Comparison of ENCODE assay signal across 1 cellular context in genomic region chr2:124995185-124995912, GRCh38.
TF ChIP-seq lines count a peak whose summit lies in the region.

No MANE protein-coding gene starts in this region.

TF ChIP-seq in GM23338, 12 proteins besides CTCF, POLR2A, EP300 and RAD21 (continued from another document):
- no peak for TF ChIP-seq ZNF462 (CRISPR knock-in tag; IDR thresholded peaks at IDR 0.05)
